2 cellular contexts compared by ENCODE assay signal in genomic region chr14:94110552-94111181, GRCh38.
TF ChIP-seq lines count a peak whose summit lies in the region.

TSS of gene IFI27 (plus strand) at chr14:94110736.

TF ChIP-seq in IMR-90, 13 proteins besides CTCF, POLR2A, EP300 and RAD21:
- TF ChIP-seq FOS (IDR thresholded peaks at IDR 0.05; ENCODE audit: low read depth, low read length): no peak
- no peak for TF ChIP-seq SMC3 (IDR thresholded peaks at IDR 0.05; ENCODE audit: low read depth, low read length)
- no peak for TF ChIP-seq RCOR1 (IDR thresholded peaks at IDR 0.05; ENCODE audit: insufficient replicate concordance, low read length)

TF ChIP-seq in K562, 482 proteins besides CTCF, POLR2A, EP300 and RAD21:
- TF ChIP-seq JUND (IDR thresholded peaks at IDR 0.05; ENCODE audit: borderline replicate concordance, low read depth, low read length) (peak; percentile 45; the same call in 1 of the 2 replicates), JUND (tag; IDR thresholded peaks at IDR 0.05; ENCODE audit: borderline replicate concordance, low read depth, low read length) (no peak; the same call in 2 of the 3 replicates), ATF7 (IDR thresholded peaks at IDR 0.05) (0 out of 2 replicates have a peak, but pooled peaks have one; percentile 26), ZNF507 (tag; conservative IDR thresholded peaks at IDR 0.05) (no peak), MTA1 (IDR thresholded peaks at IDR 0.05; ENCODE audit: borderline replicate concordance) (no peak), BCL6 (CRISPR knock-in tag; IDR thresholded peaks at IDR 0.05) (no peak), ELF1 (tag; IDR thresholded peaks at IDR 0.05) (0 out of 2 replicates have a peak, but pooled peaks have one; percentile 26), TCF3 (CRISPR knock-in tag; IDR thresholded peaks at IDR 0.05) (no peak), CHCHD3 (CRISPR knock-in tag; IDR thresholded peaks at IDR 0.05) (no peak), TBP (optimal IDR thresholded peaks at IDR 0.05; ENCODE audit: low read depth, low read length) (peak; percentile 42), NR2C2 (CRISPR knock-in tag; IDR thresholded peaks at IDR 0.05) (no peak), NR2C2 (tag; IDR thresholded peaks at IDR 0.05) (0 out of 2 replicates have a peak, but pooled peaks have one; percentile 20), ATF3 (IDR thresholded peaks at IDR 0.05) (peak; percentile 10; the same call in 1 of the 2 replicates), ATF3 (CRISPR knock-in tag; conservative IDR thresholded peaks at IDR 0.05) (no peak), YY1 (IDR thresholded peaks at IDR 0.05; ENCODE audit: borderline replicate concordance in 1 of 3, control insufficient read depth in 1 of 3, extremely low read depth in 1 of 3, insufficient read depth in 3 of 3, insufficient read length in 1 of 3, insufficient replicate concordance in 2 of 3, low read depth in 1 of 3, low read length in 2 of 3) (peak in 1 of 3 experiments; percentile 14), ETV6 (IDR thresholded peaks at IDR 0.05; ENCODE audit: borderline replicate concordance in 1 of 2, low read depth in 2 of 2, low read length in 1 of 2) (no peak), ETV6 (CRISPR knock-in tag; IDR thresholded peaks at IDR 0.05; ENCODE audit: borderline replicate concordance) (no peak), TOE1 (IDR thresholded peaks at IDR 0.05; ENCODE audit: borderline replicate concordance) (no peak), TOE1 (CRISPR knock-in tag; IDR thresholded peaks at IDR 0.05; ENCODE audit: borderline replicate concordance, low read depth) (no peak), FOXK2 (conservative IDR thresholded peaks at IDR 0.05 in 1 of 2, IDR thresholded peaks at IDR 0.05 in 1 of 2; ENCODE audit: low read depth in 2 of 2) (peak in 1 of 2 experiments; percentile 13; a peak in 1 of 4 replicates), NRF1 (conservative IDR thresholded peaks at IDR 0.05 in 1 of 2, IDR thresholded peaks at IDR 0.05 in 1 of 2) (peak; percentile 64 to 68)
